Comparison of ENCODE assay signal across 26 cellular contexts in the genomic region with DNA sequence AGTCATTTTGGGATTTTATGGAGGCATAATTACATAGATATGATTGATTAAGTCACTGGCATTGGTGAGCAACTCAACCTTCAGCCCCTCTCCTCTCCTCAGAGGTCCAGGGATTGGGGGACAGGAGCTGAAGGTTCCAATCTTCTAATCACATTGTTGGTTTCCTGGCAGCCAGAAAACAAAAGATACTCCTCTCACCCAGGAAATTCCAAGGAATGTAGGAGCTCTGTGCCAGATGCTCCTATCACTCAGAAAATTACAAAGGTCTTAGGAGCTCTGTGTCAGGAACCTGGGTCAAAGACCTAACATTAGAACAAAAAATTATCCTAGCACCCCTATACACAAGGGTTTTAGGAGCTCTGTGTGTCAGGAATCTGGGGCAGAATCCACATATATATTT.
DNase-seq lines count a peak whose midpoint lies in the region; ATAC-seq, FAIRE-seq and TF ChIP-seq lines count a peak whose summit lies in the region.
"Had no signal": no experiment of that assay in that cellular context is flagged by ENCODE, and none has a peak within 500 bp of the region (broad histone marks: within the 10 kb centered on the region; RNA-seq: fewer than 3 reads in every experiment).

No MANE protein-coding gene starts in this region.

- H3K9me3 Mint-ChIP-seq in chondrocyte (ENCODE audit: low read depth): peaks cover 4% of the 10 kb centered on the region

- no peak overlapping the region for H3K56ac ChIP-seq in mesendoderm (ENCODE audit: low read length)

- H4K8ac ChIP-seq in mesendoderm (ENCODE audit: low read depth, low read length): no peak overlapping the region

- TF ChIP-seq CTCF in chondrocyte (IDR thresholded peaks at IDR 0.05): no peak
- no peak for TF ChIP-seq CTCF in kidney (IDR thresholded peaks at IDR 0.05; ENCODE audit: borderline replicate concordance, extremely low read depth, insufficient read depth)

- H2AK5ac ChIP-seq in mesendoderm (ENCODE audit: low read length): no peak overlapping the region

- H3K18ac ChIP-seq in mesendoderm (ENCODE audit: low read length): no peak overlapping the region

- H3K9ac ChIP-seq in mesendoderm (ENCODE audit: low read length): no peak overlapping the region
- H3K9ac ChIP-seq in kidney (ENCODE audit: low read length in 2 of 2): no peak overlapping the region
- H3K9ac ChIP-seq: GM23248 had no signal

- no peaks in the 10 kb centered on the region for H3K4me1 ChIP-seq in mesendoderm (ENCODE audit: control insufficient read depth, low read depth, low read length)
- no peaks in the 10 kb centered on the region for H3K4me1 ChIP-seq in kidney (ENCODE audit: control insufficient read depth in 1 of 2, insufficient read depth in 1 of 2, low read depth in 1 of 2, low read length in 2 of 2)
- H3K4me1 ChIP-seq: BE2C had no signal

- peaks cover 78% of the 10 kb centered on the region for H3K4me1 Mint-ChIP-seq in chondrocyte (ENCODE audit: low read depth)
- H3K4me1 Mint-ChIP-seq: CD4-positive, CD25-positive, alpha-beta regulatory T cell; CD8-positive, alpha-beta memory T cell; IgD-negative memory B cell had no signal

- no peaks in the 10 kb centered on the region for H3K9me3 ChIP-seq in kidney (ENCODE audit: control insufficient read depth in 1 of 2, low read length in 2 of 2)
- H3K9me3 ChIP-seq: BE2C had no signal

- intact Hi-C loops in kidney (cut with DNase I): no loop called here

- no peaks in the 10 kb centered on the region for H3K36me3 Mint-ChIP-seq in chondrocyte (ENCODE audit: low read depth)
- H3K36me3 Mint-ChIP-seq: CD4-positive, CD25-positive, alpha-beta regulatory T cell; CD8-positive, alpha-beta memory T cell; IgD-negative memory B cell had no signal

- no peak overlapping the region for H4K5ac ChIP-seq in mesendoderm (ENCODE audit: low read length)

- DNase-seq in NCI-H226 (peak; percentile 88), chondrocyte (ENCODE audit: low spot score) (no peak), mesendoderm (peak; percentile 74), NCI-H446 (lab: John Stamatoyannopoulos, UW) (no peak), NCI-H2227 treated with DMSO at 0.1 percent for 48 hours (lab: John Stamatoyannopoulos, UW) (no peak), kidney (no peak)
- DNase-seq: ACHN; BE2C; C1 segment of cervical spinal cord; CD4-positive, CD25-positive, alpha-beta regulatory T cell; CD8-positive, alpha-beta memory T cell; COR-L47; DMS 273 treated with DMSO at 0.1 percent for 48 hours; DMS53; DND-41; GM23248; H7; KBM-7 had no signal

- H3K4ac ChIP-seq in mesendoderm (ENCODE audit: low read depth, low read length): no peak overlapping the region

- no peaks in the 10 kb centered on the region for H3K27me3 Mint-ChIP-seq in chondrocyte (ENCODE audit: low read depth)
- H3K27me3 Mint-ChIP-seq: CD4-positive, CD25-positive, alpha-beta regulatory T cell; CD8-positive, alpha-beta memory T cell; IgD-negative memory B cell had no signal

- no peak for ATAC-seq in HG03442 (IDR thresholded peaks at IDR 0.05; ENCODE audit: unreplicated experiment)

- peak overlapping the region; percentile 57 for H2BK15ac ChIP-seq in mesendoderm (replicated peaks; ENCODE audit: low read depth)

- H3K36me3 ChIP-seq in mesendoderm (ENCODE audit: control insufficient read depth, insufficient read depth, low read length) (no peaks in the 10 kb centered on the region), kidney (ENCODE audit: control insufficient read depth in 1 of 2, insufficient read depth in 2 of 2, low read length in 2 of 2) (no peaks in the 10 kb centered on the region)
- H3K36me3 ChIP-seq: BE2C had no signal

- no peak for FAIRE-seq in kidney (lab: Jason Lieb, UNC)
- FAIRE-seq: A204.1, G401.6, GM12891, GM19239, HTR-8/SVneo had no signal

- no peaks in the 10 kb centered on the region for H3K79me2 ChIP-seq in mesendoderm (ENCODE audit: control insufficient read depth, insufficient read depth, low read length)

- no peak overlapping the region for H2BK5ac ChIP-seq in mesendoderm (ENCODE audit: low read length)

- H3K79me1 ChIP-seq in mesendoderm (ENCODE audit: low read length): no peaks in the 10 kb centered on the region

- no peak overlapping the region for H2BK120ac ChIP-seq in mesendoderm (ENCODE audit: low read depth, low read length)

- H3K27ac ChIP-seq in mesendoderm (ENCODE audit: low read depth, low read length): no peak overlapping the region
- no peak overlapping the region for H3K27ac ChIP-seq in kidney (ENCODE audit: low read depth in 2 of 2, low read length in 2 of 2)
- H3K27ac ChIP-seq: GM23248, HL-60 had no signal

- no peak overlapping the region for H3K4me2 ChIP-seq in mesendoderm (ENCODE audit: low read length)

- H3K23ac ChIP-seq in mesendoderm (ENCODE audit: low read length): no peak overlapping the region

- H3K4me3 Mint-ChIP-seq in chondrocyte (ENCODE audit: unreplicated experiment): no peak overlapping the region
- H3K4me3 Mint-ChIP-seq: CD4-positive, CD25-positive, alpha-beta regulatory T cell; CD8-positive, alpha-beta memory T cell; IgD-negative memory B cell had no signal

- H3K27ac Mint-ChIP-seq in chondrocyte (ENCODE audit: unreplicated experiment): peak overlapping the region; percentile 67
- H3K27ac Mint-ChIP-seq: CD8-positive, alpha-beta memory T cell had no signal

- H3K27me3 ChIP-seq in mesendoderm (ENCODE audit: insufficient read depth, low read length, poor library complexity): no peaks in the 10 kb centered on the region
- H3K27me3 ChIP-seq: BE2C had no signal

- no peak overlapping the region for H3K4me3 ChIP-seq in mesendoderm (ENCODE audit: low read length)
- H3K4me3 ChIP-seq in kidney (ENCODE audit: low read length in 2 of 2): no peak overlapping the region
- H3K4me3 ChIP-seq: GM23248 had no signal

Comparison
In these comparisons a context has a peak if more than half of its experiments do, and no peak if none do; other contexts are left out.
1. DNase-seq: peak in NCI-H226 (single experiment) and mesendoderm (single experiment); none in chondrocyte (single experiment), NCI-H446 (0 of 2), NCI-H2227 treated with DMSO at 0.1 percent for 48 hours (single experiment) and kidney (single experiment).